22 cellular contexts compared by ENCODE assay signal in the genomic region with DNA sequence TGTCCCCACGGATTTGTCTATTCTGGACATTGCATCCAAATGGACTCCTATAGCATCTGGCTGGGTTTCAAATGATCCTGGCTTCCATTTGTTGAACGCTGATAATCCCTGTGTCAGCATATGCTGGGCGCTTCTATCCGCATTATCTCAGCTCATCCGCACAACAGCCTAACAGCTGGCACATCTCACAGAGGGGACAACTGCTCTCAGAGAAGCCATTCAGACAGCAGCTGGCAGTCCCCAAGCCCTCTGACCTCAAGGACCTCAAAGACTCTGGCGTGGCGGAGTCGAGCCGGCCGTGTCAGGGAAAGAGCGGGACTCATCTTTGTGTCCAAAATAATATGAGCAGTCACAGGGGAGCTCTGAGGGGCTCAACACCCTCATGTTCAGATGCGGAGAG.
DNase-seq lines count a peak whose midpoint lies in the region; ATAC-seq and TF ChIP-seq lines count a peak whose summit lies in the region.
"Had no signal": no experiment of that assay in that cellular context is flagged by ENCODE, and none has a peak within 500 bp of the region (broad histone marks: within the 10 kb centered on the region; RNA-seq: fewer than 3 reads in every experiment).

No MANE protein-coding gene starts in this region.

- POLR2A ChIA-PET in Caco-2 (lab: Charles Lee): no interaction called here

- H3K36me3 Mint-ChIP-seq in Caco-2 (ENCODE audit: insufficient read depth, unreplicated experiment): no peaks in the 10 kb centered on the region
- H3K36me3 Mint-ChIP-seq: activated CD4-positive, alpha-beta memory T cell treated with anti-CD3 and anti-CD28 coated beads for 36 hours; activated naive CD8-positive, alpha-beta T cell treated with anti-CD3 and anti-CD28 coated beads, Interleukin-2, amount 10 ng/mL, durations not matched to agents 7 days and 5 days had no signal

- peaks cover 15% of the 10 kb centered on the region for H3K4me1 ChIP-seq in Caco-2
- H3K4me1 ChIP-seq in neuron (ENCODE audit: insufficient read depth, low read length): peaks cover 52% of the 10 kb centered on the region

- no peaks in the 10 kb centered on the region for H3K36me3 ChIP-seq in Caco-2 (ENCODE audit: control insufficient read depth, insufficient read depth, low read length)
- H3K36me3 ChIP-seq in neuron (ENCODE audit: insufficient read depth, low read length): no peaks in the 10 kb centered on the region
- H3K36me3 ChIP-seq: thoracic aorta had no signal

- no peaks in the 10 kb centered on the region for H3K27me3 Mint-ChIP-seq in Caco-2 (ENCODE audit: insufficient read depth, unreplicated experiment)

- CTCF ChIA-PET in Caco-2 (lab: Charles Lee): no interaction called here

- no peak for DNase-seq in Caco-2
- peak; percentile 98 to 99 for DNase-seq in NCI-H524 (lab: John Stamatoyannopoulos, UW)
- peak in 35 of 42 donors; percentile 23 to 79 (median 57) for DNase-seq in head of caudate nucleus
- no peak for DNase-seq in NCI-H1930 (lab: John Stamatoyannopoulos, UW)
- no peak for DNase-seq in NK-92 treated with Interleukin-12 subunit alpha and Interleukin-12 subunit beta, amount 100 ng/mL, for 24 hours (lab: John Stamatoyannopoulos, UW)
- no peak for DNase-seq in activated CD4-positive, CD25-positive, alpha-beta regulatory T cell treated with anti-CD3 and anti-CD28 coated beads, Interleukin-2, amount 50 U/mL, for 72 hours
- DNase-seq: activated CD4-positive, alpha-beta memory T cell treated with anti-CD3 and anti-CD28 coated beads for 36 hours; activated naive CD8-positive, alpha-beta T cell treated with anti-CD3 and anti-CD28 coated beads, Interleukin-2, amount 10 ng/mL, durations not matched to agents 7 days and 5 days; activated T-cell treated with anti-CD3 and anti-CD28 coated beads, Interleukin-2, amount 50 U/mL, for 4 hours; Calu3; GDM1; mesendoderm; NCI-H187; NCI-H526 treated with DMSO at 0.1 percent for 48 hours; occipital lobe had no signal

- peak overlapping the region; percentile 34 for H3K27ac Mint-ChIP-seq in Caco-2 (ENCODE audit: unreplicated experiment)
- H3K27ac Mint-ChIP-seq: activated CD4-positive, alpha-beta memory T cell treated with anti-CD3 and anti-CD28 coated beads for 36 hours; activated naive CD8-positive, alpha-beta T cell treated with anti-CD3 and anti-CD28 coated beads, Interleukin-2, amount 10 ng/mL, durations not matched to agents 7 days and 5 days; dendritic cell treated with granulocyte-macrophage colony-stimulating factor and Interleukin-4, amounts not matched to agents 40 ng/mL and 50 ng/mL, for 4 days had no signal

- no peak for TF ChIP-seq CTCF in Caco-2 (IDR thresholded peaks at IDR 0.05; ENCODE audit: insufficient read depth in 1 of 2, low read depth in 1 of 2, low read length in 1 of 2, severe bottlenecking in 1 of 2, unreplicated experiment in 1 of 2)

- H3K4me3 ChIP-seq in Caco-2 (ENCODE audit: low read depth, low read length): no peak overlapping the region
- peak overlapping the region; percentile 0 for H3K4me3 ChIP-seq in neuron (ENCODE audit: low read length)
- H3K4me3 ChIP-seq: GM12878, skin epidermis, thoracic aorta had no signal

- intact Hi-C loops in Caco-2 (cut with micrococcal nuclease; ENCODE audit: unreplicated experiment) (loop anchor here (5.0 kb wide), 1 partner anchor 62 kb away; no protein-coding TSS in a partner anchor), head of caudate nucleus (cut with DNase I) (no loop called here)

- no peak overlapping the region for H3K4me3 Mint-ChIP-seq in Caco-2 (ENCODE audit: unreplicated experiment)
- H3K4me3 Mint-ChIP-seq: activated CD4-positive, alpha-beta memory T cell treated with anti-CD3 and anti-CD28 coated beads for 36 hours; activated naive CD8-positive, alpha-beta T cell treated with anti-CD3 and anti-CD28 coated beads, Interleukin-2, amount 10 ng/mL, durations not matched to agents 7 days and 5 days; activated T-cell treated with anti-CD3 and anti-CD28 coated beads, Interleukin-2, amount 50 U/mL, for 4 hours; dendritic cell treated with granulocyte-macrophage colony-stimulating factor and Interleukin-4, amounts not matched to agents 40 ng/mL and 50 ng/mL, for 4 days had no signal

- no peaks in the 10 kb centered on the region for H3K9me3 Mint-ChIP-seq in Caco-2 (ENCODE audit: unreplicated experiment)
- H3K9me3 Mint-ChIP-seq: activated CD4-positive, alpha-beta memory T cell treated with anti-CD3 and anti-CD28 coated beads for 36 hours; activated naive CD8-positive, alpha-beta T cell treated with anti-CD3 and anti-CD28 coated beads, Interleukin-2, amount 10 ng/mL, durations not matched to agents 7 days and 5 days; activated T-cell treated with anti-CD3 and anti-CD28 coated beads, Interleukin-2, amount 50 U/mL, for 4 hours; dendritic cell treated with granulocyte-macrophage colony-stimulating factor and Interleukin-4, amounts not matched to agents 40 ng/mL and 50 ng/mL, for 4 days had no signal

- ATAC-seq in GM18520 (IDR thresholded peaks at IDR 0.05; ENCODE audit: unreplicated experiment): no peak
- ATAC-seq: activated T-cell treated with anti-CD3 and anti-CD28 coated beads, Interleukin-2, amount 50 U/mL, for 4 hours; esophagus mucosa; GM12878 had no signal

- BruUV-seq in Caco-2 (replicated peaks; lab: Mats Ljungman, UMichigan): no TSS peak

- H3K27me3 ChIP-seq in Caco-2 (replicated peaks; ENCODE audit: control insufficient read depth, insufficient read depth, low read length): no peaks in the 10 kb centered on the region
- no peaks in the 10 kb centered on the region for H3K27me3 ChIP-seq in neuron (ENCODE audit: insufficient read depth, low read length)

- H3K4me1 Mint-ChIP-seq in Caco-2 (ENCODE audit: low read depth, unreplicated experiment): peaks cover 27% of the 10 kb centered on the region

- H2AFZ ChIP-seq in neuron (ENCODE audit: low read depth, low read length): no peak overlapping the region

- H3K9me3 ChIP-seq in Caco-2: no peaks in the 10 kb centered on the region
- no peaks in the 10 kb centered on the region for H3K9me3 ChIP-seq in neuron (ENCODE audit: low read length)
- H3K9me3 ChIP-seq: thoracic aorta had no signal

Comparison
In these comparisons a context has a peak if more than half of its experiments do, and no peak if none do; other contexts are left out.
1. DNase-seq: peak in NCI-H524 (2 of 2) and head of caudate nucleus (35 of 42); none in Caco-2 (0 of 2), NCI-H1930 (0 of 2), NK-92 treated with Interleukin-12 subunit alpha and Interleukin-12 subunit beta, amount 100 ng/mL, for 24 hours (single experiment) and activated CD4-positive, CD25-positive, alpha-beta regulatory T cell treated with anti-CD3 and anti-CD28 coated beads, Interleukin-2, amount 50 U/mL, for 72 hours (single experiment).